In the genomic region with DNA sequence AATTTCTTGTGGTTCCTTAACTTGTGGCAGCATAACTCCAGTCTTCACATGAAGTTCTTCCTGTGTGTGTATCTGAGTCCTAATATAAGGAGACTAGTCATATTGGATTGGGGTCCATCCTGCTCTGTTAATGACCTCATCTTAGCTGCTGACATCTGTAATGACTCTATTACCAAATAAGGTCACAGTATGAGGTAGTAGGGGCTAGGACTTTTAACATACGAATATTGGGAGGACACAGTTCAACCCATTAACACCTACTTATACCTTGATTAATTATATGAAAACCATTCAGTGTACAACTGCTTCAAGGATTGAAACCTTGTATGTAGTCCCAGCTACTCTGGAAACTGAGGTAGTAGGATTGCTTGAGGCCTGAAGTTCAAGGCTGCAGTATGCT, we compare ENCODE assay signal across 16 cellular contexts. TPM values are rescaled to one million over a fixed set of nuclear protein-coding genes. Genes with fewer than 3 reads are reported as not detected.
DNase-seq lines count a peak whose midpoint lies in the region; ATAC-seq, FAIRE-seq and TF ChIP-seq lines count a peak whose summit lies in the region.
"Had no signal": no experiment of that assay in that cellular context is flagged by ENCODE, and none has a peak within 500 bp of the region (broad histone marks: within the 10 kb centered on the region; RNA-seq: fewer than 3 reads in every experiment).

No MANE protein-coding gene starts in this region.

- TF ChIP-seq EP300 in H1 (IDR thresholded peaks at IDR 0.05; ENCODE audit: borderline replicate concordance in 1 of 2, low read depth in 2 of 2, low read length in 2 of 2) = no peak

- no peak for TF ChIP-seq CTCF in NB4 (IDR thresholded peaks at IDR 0.05; ENCODE audit: low read depth, low read length)
- TF ChIP-seq CTCF in H1 (IDR thresholded peaks at IDR 0.05; ENCODE audit: control extremely low read depth in 1 of 3, insufficient read depth in 1 of 3, low read depth in 1 of 3, low read length in 3 of 3) = no peak

- no peak overlapping the region for H3K4me2 ChIP-seq in H1 (ENCODE audit: insufficient read depth in 1 of 2, low read depth in 2 of 2, low read length in 2 of 2)

- no peak overlapping the region for H2BK120ac ChIP-seq in H1 (replicated peaks; ENCODE audit: low read depth, low read length)

- peaks cover 3% of the 10 kb centered on the region; the same call in 1 of the 2 replicates for H3K79me1 ChIP-seq in H1 (ENCODE audit: low read depth, low read length)

- no peak overlapping the region for H2AK5ac ChIP-seq in H1 (ENCODE audit: low read depth, low read length)

- H3K27me3 ChIP-seq in H1 (replicated peaks in 1 of 4; ENCODE audit: control insufficient read depth in 3 of 4, extremely low read depth in 1 of 4, insufficient read depth in 3 of 4, low read length in 3 of 4) = no peaks in the 10 kb centered on the region
- H3K27me3 ChIP-seq: neutrophil had no signal

- peaks cover 16 to 62% (median 43%) of the 10 kb centered on the region in 4 experiments for H3K36me3 ChIP-seq in H1 (ENCODE audit: control insufficient read depth in 2 of 4, insufficient read depth in 4 of 4, low read length in 3 of 4)

- no peak for TF ChIP-seq RAD21 in H1 (IDR thresholded peaks at IDR 0.05 in 1 of 2, conservative IDR thresholded peaks at IDR 0.05 in 1 of 2; ENCODE audit: low read depth in 2 of 2, low read length in 2 of 2)

- 84% methylated on average over 1 of the region's 1 CpG; no CpG with 5 or more reads in 1 of the 2 experiments for WGBS in H1 (ENCODE audit: extremely low coverage in 1 of 2, insufficient coverage in 1 of 2, insufficient read length in 1 of 2, insufficient replicate concordance in 2 of 2, low coverage in 1 of 2, low lambda C conversion rate in 2 of 2, missing lambda C conversion rate in 1 of 2), 2 experiments

- CTCF ChIA-PET in H1 (lab: Charles Lee; ENCODE audit: partially characterized antibody) = interaction anchor here (1.1 to 1.4 kb wide), 2 partner anchors 12 to 41 kb away, joined by 3 read pairs; no protein-coding TSS in a partner anchor

- no peak overlapping the region for H3K4ac ChIP-seq in H1 (replicated peaks; ENCODE audit: insufficient read length, low read depth, low read length)

- no peak overlapping the region for H3K56ac ChIP-seq in H1 (replicated peaks; ENCODE audit: insufficient read length, low read depth, low read length)

- no peak overlapping the region for H3K18ac ChIP-seq in H1 (ENCODE audit: extremely low read depth, low read length)

- H4K5ac ChIP-seq in H1 (ENCODE audit: insufficient read length, low read depth, low read length) = no peak overlapping the region

- no peak overlapping the region for H3K27ac ChIP-seq in H1 (ENCODE audit: low read depth, low read length)
- H3K27ac ChIP-seq: neutrophil, thoracic aorta had no signal

- no peaks in the 10 kb centered on the region for H3K9me3 ChIP-seq in H1 (ENCODE audit: insufficient read depth in 2 of 2, low read depth in 1 of 2, low read length in 1 of 2)
- H3K9me3 ChIP-seq: neutrophil, thoracic aorta had no signal

- H2BK20ac ChIP-seq in H1 (ENCODE audit: low read length) = no peak overlapping the region

- no peak for FAIRE-seq in H1 (lab: Jason Lieb, UNC)
- FAIRE-seq: small intestine had no signal

- no peak overlapping the region for H4K8ac ChIP-seq in H1 (ENCODE audit: extremely low read depth, insufficient read depth, low read length)

- POLR2A ChIA-PET in H1 (lab: Charles Lee; ENCODE audit: partially characterized antibody) = interaction anchor here (0.6 to 4.0 kb wide), 7 partner anchors 9 to 350 kb away, joined by 3 to 18 read pairs (median 4); a partner anchor contains a TSS

- H3K14ac ChIP-seq in H1 (ENCODE audit: insufficient read length) = no peak overlapping the region

- ATAC-seq in HG02571 (IDR thresholded peaks at IDR 0.05; ENCODE audit: unreplicated experiment) (no peak), GM18867 (IDR thresholded peaks at IDR 0.05; ENCODE audit: unreplicated experiment) (no peak)

- H3K4me3 ChIP-seq in NB4 (ENCODE audit: low read depth, low read length) = peak overlapping the region; percentile 14
- H3K4me3 ChIP-seq in H1 (ENCODE audit: extremely low read depth in 1 of 4, insufficient read depth in 2 of 4, low read depth in 3 of 4, low read length in 4 of 4) = no peak overlapping the region
- H3K4me3 ChIP-seq: thoracic aorta had no signal

- peaks cover 11 to 57% of the 10 kb centered on the region in 2 experiments for H3K79me2 ChIP-seq in H1 (ENCODE audit: control insufficient read depth in 1 of 2, insufficient read depth in 2 of 2, low read length in 2 of 2)

- no peak overlapping the region for H3K23ac ChIP-seq in H1 (ENCODE audit: insufficient read length)

- H4K20me1 ChIP-seq in H1 (replicated peaks in 1 of 2; ENCODE audit: control insufficient read depth in 1 of 2, insufficient read depth in 2 of 2, low read length in 2 of 2) = peaks cover 5 to 10% of the 10 kb centered on the region in 2 experiments

- H3K23me2 ChIP-seq in H1 (ENCODE audit: low read depth, low read length) = 0 out of 2 replicates have a peak, but pooled peaks cover 3% of the 10 kb centered on the region

- peak; percentile 2 for DNase-seq in DMS 273 (lab: John Stamatoyannopoulos, UW; ENCODE audit: unreplicated experiment)
- DNase-seq in DMS 273 treated with DMSO at 0.1 percent for 48 hours (lab: John Stamatoyannopoulos, UW) = no peak
- DNase-seq in NB4 (ENCODE audit: low read depth) = no peak
- no peak for DNase-seq in H1 (ENCODE audit: low read depth in 1 of 2, low spot score in 2 of 2)
- DNase-seq: 8988T, anterior cingulate cortex, HCEC 1CT, NCI-H2107, NCI-H774, Right ventricle myocardium superior, small intestine, T1000 had no signal

- no peak overlapping the region for H2BK15ac ChIP-seq in H1 (ENCODE audit: low read length)

- no peak for TF ChIP-seq POLR2A in NB4 (IDR thresholded peaks at IDR 0.05; ENCODE audit: extremely low read depth, insufficient read length)
- TF ChIP-seq POLR2A in H1 (IDR thresholded peaks at IDR 0.05; ENCODE audit: control extremely low read depth in 1 of 2, low read depth in 2 of 2, low read length in 2 of 2) = peak in 1 of 2 experiments; percentile 14; a peak in 2 of 3 replicates

- H3K4me1 ChIP-seq in H1 (replicated peaks in 1 of 4; ENCODE audit: control insufficient read depth in 3 of 4, insufficient read depth in 4 of 4, low read length in 3 of 4) = no peaks in the 10 kb centered on the region; a peak in 2 of 7 replicates

- H2AFZ ChIP-seq in H1 (ENCODE audit: low read length) = no peak overlapping the region

- no peak overlapping the region for H2BK12ac ChIP-seq in H1 (ENCODE audit: low read depth, low read length)

- no peak overlapping the region for H3K9ac ChIP-seq in H1 (replicated peaks in 1 of 4; ENCODE audit: extremely low read depth in 1 of 4, low read depth in 3 of 4, low read length in 3 of 4)

- H2BK5ac ChIP-seq in H1 (ENCODE audit: low read depth, low read length) = no peak overlapping the region

- H4K91ac ChIP-seq in H1 (replicated peaks; ENCODE audit: insufficient read length, low read length) = no peak overlapping the region

TF ChIP-seq in H1, 55 proteins besides CTCF, POLR2A, EP300 and RAD21 (continues in another document):
- TF ChIP-seq SRF (IDR thresholded peaks at IDR 0.05; ENCODE audit: low read depth, low read length) = peak; percentile 16; the same call in 1 of the 2 replicates

RNA-seq across cellular contexts. Expression of a gene that starts 43.9 kb away (rescaled TPM):
- 34.8 and 36.7 TPM in 2 replicates for total RNA-seq in H1 (2021; fragmentation: NEBNext Ultra II Directional; extraction: Animal tissue kit (Norgen Biotek cat#: 25700))
- polyA plus RNA-seq in H1 (2011; rRNA removed) = 41.7 and 44.5 TPM in 2 replicates
- 41.3 TPM for polyA plus RNA-seq in H1 (2011; cell fraction: cytosol; rRNA removed)
- polyA plus RNA-seq in H1 (2011; cell fraction: nucleus; rRNA removed) = 23.7 TPM
- 23.4 to 32.5 TPM (median 28.3 TPM) in 4 replicates for polyA plus RNA-seq in H1 (2012, experiment 1 of 2)
- polyA plus RNA-seq in H1 (2012, experiment 2 of 2) = 31.0 TPM
- 43.4 TPM for polyA plus RNA-seq in H1 (2013, experiment 1 of 2)
- polyA plus RNA-seq in H1 (2013, experiment 2 of 2) = 40.2 TPM
- polyA minus RNA-seq in H1 (2011; rRNA and poly(A)+ RNA removed) = 8.9 and 9.1 TPM in 2 replicates
- polyA minus RNA-seq in H1 (2011; cell fraction: cytosol; rRNA and poly(A)+ RNA removed) = 20.3 TPM
- polyA minus RNA-seq in H1 (2011; cell fraction: nucleus; rRNA and poly(A)+ RNA removed) = 14.8 TPM
- total RNA-seq: Right ventricle myocardium superior, thoracic aorta had no signal

RNA-seq across cellular contexts. Expression of a gene that starts 44.2 kb away (rescaled TPM):
- 135 and 144 TPM in 2 replicates for total RNA-seq in H1 (2021; fragmentation: NEBNext Ultra II Directional; extraction: Animal tissue kit (Norgen Biotek cat#: 25700))
- polyA plus RNA-seq in H1 (2011; rRNA removed) = 60.8 and 65.0 TPM in 2 replicates
- 91.5 TPM for polyA plus RNA-seq in H1 (2011; cell fraction: cytosol; rRNA removed)
- 116 TPM for polyA plus RNA-seq in H1 (2011; cell fraction: nucleus; rRNA removed)
- 124 to 165 TPM (median 139 TPM) in 4 replicates for polyA plus RNA-seq in H1 (2012, experiment 1 of 2)
- polyA plus RNA-seq in H1 (2012, experiment 2 of 2) = 11.5 TPM
- polyA plus RNA-seq in H1 (2013, experiment 1 of 2) = 95.2 TPM
- polyA plus RNA-seq in H1 (2013, experiment 2 of 2) = 97.6 TPM
- 112 and 137 TPM in 2 replicates for polyA minus RNA-seq in H1 (2011; rRNA and poly(A)+ RNA removed)
- polyA minus RNA-seq in H1 (2011; cell fraction: cytosol; rRNA and poly(A)+ RNA removed) = 57.6 TPM
- polyA minus RNA-seq in H1 (2011; cell fraction: nucleus; rRNA and poly(A)+ RNA removed) = 93.4 TPM

RNA-seq across cellular contexts. Expression of a gene that starts 57.4 kb away (rescaled TPM):
- 83.3 and 89.0 TPM in 2 replicates for total RNA-seq in H1 (2021; fragmentation: NEBNext Ultra II Directional; extraction: Animal tissue kit (Norgen Biotek cat#: 25700))
- 31.7 and 45.2 TPM in 2 replicates for polyA plus RNA-seq in H1 (2011; rRNA removed)
- 41.3 TPM for polyA plus RNA-seq in H1 (2011; cell fraction: cytosol; rRNA removed)
- 21.2 TPM for polyA plus RNA-seq in H1 (2011; cell fraction: nucleus; rRNA removed)
- polyA plus RNA-seq in H1 (2012, experiment 1 of 2) = 56.1 to 69.5 TPM (median 62.4 TPM) in 4 replicates
- polyA plus RNA-seq in H1 (2012, experiment 2 of 2) = 35.9 TPM
- 62.1 TPM for polyA plus RNA-seq in H1 (2013, experiment 1 of 2)
- 65.2 TPM for polyA plus RNA-seq in H1 (2013, experiment 2 of 2)
- polyA minus RNA-seq in H1 (2011; rRNA and poly(A)+ RNA removed) = 92.0 and 101 TPM in 2 replicates
- 81.9 TPM for polyA minus RNA-seq in H1 (2011; cell fraction: cytosol; rRNA and poly(A)+ RNA removed)
- polyA minus RNA-seq in H1 (2011; cell fraction: nucleus; rRNA and poly(A)+ RNA removed) = 24.8 TPM

RNA-seq across cellular contexts. Expression of a gene that starts 57.9 kb away (rescaled TPM):
- total RNA-seq in H1 (2021; fragmentation: NEBNext Ultra II Directional; extraction: Animal tissue kit (Norgen Biotek cat#: 25700)) = 0.54 TPM in 1 of 2 replicates, not detected in the other
- 0.06 and 0.08 TPM in 2 replicates for polyA plus RNA-seq in H1 (2011; rRNA removed)
- 0.36 TPM for polyA plus RNA-seq in H1 (2011; cell fraction: cytosol; rRNA removed)
- not detected for polyA plus RNA-seq in H1 (2011; cell fraction: nucleus; rRNA removed)
- polyA plus RNA-seq in H1 (2012, experiment 1 of 2) = 0.19 to 0.23 TPM in 2 of 4 replicates, not detected in the others
- not detected for polyA plus RNA-seq in H1 (2012, experiment 2 of 2)
- 0.10 TPM for polyA plus RNA-seq in H1 (2013, experiment 1 of 2)
- 0.13 TPM for polyA plus RNA-seq in H1 (2013, experiment 2 of 2)
- 0.15 TPM in 1 of 2 replicates, not detected in the other for polyA minus RNA-seq in H1 (2011; rRNA and poly(A)+ RNA removed)
- 1.3 TPM for polyA minus RNA-seq in H1 (2011; cell fraction: cytosol; rRNA and poly(A)+ RNA removed)
- 0.70 TPM for polyA minus RNA-seq in H1 (2011; cell fraction: nucleus; rRNA and poly(A)+ RNA removed)
- total RNA-seq: Right ventricle myocardium superior, thoracic aorta had no signal
